ENCODE assay signal across 9 cellular contexts in genomic region chr2:234518986-234519642, GRCh38.
"Had no signal": no experiment of that assay in that cellular context is flagged by ENCODE, and none has a peak within 500 bp of the region (broad histone marks: within the 10 kb centered on the region; RNA-seq: fewer than 3 reads in every experiment).

No MANE protein-coding gene starts in this region.

- H3K4me1 Mint-ChIP-seq: IgD-negative memory B cell had no signal

- H3K27ac Mint-ChIP-seq: GM23338, H9, IgD-negative memory B cell had no signal

- ATAC-seq: GM23338, HepG2 had no signal

- FAIRE-seq: H1, H54, HepG2, HTR-8/SVneo had no signal

- DNase-seq: H9, HCEC 1CT, KBM-7 had no signal

- H3K4me3 ChIP-seq: GM23338 had no signal

- H3K4me3 Mint-ChIP-seq: GM23338, H9, IgD-negative memory B cell had no signal

- H3K9me3 Mint-ChIP-seq: H9, IgD-negative memory B cell had no signal

- H3K36me3 Mint-ChIP-seq: IgD-negative memory B cell had no signal
